10 cellular contexts compared by ENCODE assay signal in genomic region chr11:12587333-12587997, GRCh38.
DNase-seq lines count a peak whose midpoint lies in the region; ATAC-seq and TF ChIP-seq lines count a peak whose summit lies in the region.
"Had no signal": no experiment of that assay in that cellular context is flagged by ENCODE, and none has a peak within 500 bp of the region (broad histone marks: within the 10 kb centered on the region; RNA-seq: fewer than 3 reads in every experiment).

No MANE protein-coding gene starts in this region.

- H3K27ac ChIP-seq in SK-N-SH (ENCODE audit: low read depth in 2 of 2, low read length in 1 of 2) = peak overlapping the region; percentile 41 to 63
- no peak overlapping the region for H3K27ac ChIP-seq in hepatocyte
- H3K27ac ChIP-seq: SJCRH30 had no signal

- H3K9me3 Mint-ChIP-seq in HFFc6 = no peaks in the 10 kb centered on the region
- no peaks in the 10 kb centered on the region for H3K9me3 Mint-ChIP-seq in stimulated activated effector memory CD8-positive, alpha-beta T cell treated with anti-CD3 and anti-CD28 coated beads, Interleukin-12 subunit alpha, Interleukin-12 subunit beta, amount 100 ng/mL, for 72 hours

- H3K4me1 ChIP-seq in SK-N-SH (ENCODE audit: control insufficient read depth in 1 of 2, insufficient read depth in 2 of 2, low read depth in 1 of 2, low read length in 1 of 2) = peaks cover 0 to 9% of the 10 kb centered on the region in 2 experiments; a peak in 3 of 4 replicates
- peaks cover 6% of the 10 kb centered on the region for H3K4me1 ChIP-seq in hepatocyte (ENCODE audit: insufficient read depth)

- ATAC-seq in stimulated activated effector memory CD8-positive, alpha-beta T cell treated with anti-CD3 and anti-CD28 coated beads, Interleukin-12 subunit alpha, Interleukin-12 subunit beta, amount 100 ng/mL, for 72 hours = peak; percentile 37
- ATAC-seq in HG03457 (IDR thresholded peaks at IDR 0.05; ENCODE audit: unreplicated experiment) (no peak), GM18861 (IDR thresholded peaks at IDR 0.05; ENCODE audit: unreplicated experiment) (no peak)

- no peaks in the 10 kb centered on the region for H3K79me2 ChIP-seq in SK-N-SH (ENCODE audit: insufficient read depth)
- H3K79me2 ChIP-seq in hepatocyte = no peaks in the 10 kb centered on the region

- no peak overlapping the region for H3K4me3 Mint-ChIP-seq in HFFc6
- no peak overlapping the region for H3K4me3 Mint-ChIP-seq in stimulated activated effector memory CD8-positive, alpha-beta T cell treated with anti-CD3 and anti-CD28 coated beads, Interleukin-12 subunit alpha, Interleukin-12 subunit beta, amount 100 ng/mL, for 72 hours

- POLR2A ChIA-PET in SK-N-SH (lab: Yijun Ruan, JAX) = no interaction called here

- H3K9ac ChIP-seq in SK-N-SH = 0 out of 2 replicates have a peak overlapping the region, but pooled peaks have one; percentile 2

- H3K4me2 ChIP-seq in SK-N-SH (peak overlapping the region; percentile 34; the same call in 1 of the 2 replicates), hepatocyte (no peak overlapping the region)

- H3K9me3 ChIP-seq in SK-N-SH (no peaks in the 10 kb centered on the region), hepatocyte (ENCODE audit: low read depth) (no peaks in the 10 kb centered on the region)
- H3K9me3 ChIP-seq: SJCRH30 had no signal

- H3K27ac Mint-ChIP-seq in HFFc6 = peak overlapping the region; percentile 70
- H3K27ac Mint-ChIP-seq in stimulated activated effector memory CD8-positive, alpha-beta T cell treated with anti-CD3 and anti-CD28 coated beads, Interleukin-12 subunit alpha, Interleukin-12 subunit beta, amount 100 ng/mL, for 72 hours = no peak overlapping the region

- 44% methylated on average over 6 of the region's 6 CpGs for WGBS in SK-N-SH (ENCODE audit: low lambda C conversion rate)
- 42% methylated on average over 6 of the region's 6 CpGs for WGBS in hepatocyte (ENCODE audit: low lambda C conversion rate, missing lambda C conversion rate)

- H3K9me2 ChIP-seq in SK-N-SH (no peaks in the 10 kb centered on the region), hepatocyte (replicated peaks; ENCODE audit: insufficient read depth) (no peaks in the 10 kb centered on the region)

- H3K27me3 ChIP-seq in SK-N-SH (ENCODE audit: insufficient read depth) (no peaks in the 10 kb centered on the region), hepatocyte (no peaks in the 10 kb centered on the region)
- H3K27me3 ChIP-seq: SJCRH30 had no signal

- H2AFZ ChIP-seq in SK-N-SH (ENCODE audit: low read depth) = peak overlapping the region; percentile 22; the same call in 1 of the 2 replicates
- peak overlapping the region; percentile 25 for H2AFZ ChIP-seq in hepatocyte

- no peaks in the 10 kb centered on the region for H3F3A ChIP-seq in SK-N-SH (replicated peaks; ENCODE audit: insufficient read depth)

- no peak for TF ChIP-seq RAD21 in SK-N-SH (IDR thresholded peaks at IDR 0.05; ENCODE audit: low read length)

- no peaks in the 10 kb centered on the region for H3K27me3 Mint-ChIP-seq in HFFc6 (ENCODE audit: insufficient read depth)

- no peak overlapping the region for H3K4me3 ChIP-seq in SK-N-SH (ENCODE audit: low read depth in 2 of 2, low read length in 1 of 2)
- no peak overlapping the region for H3K4me3 ChIP-seq in hepatocyte
- H3K4me3 ChIP-seq: SJCRH30 had no signal

- peak in 1 of 2 experiments; percentile 56; a peak in 1 of 4 replicates for TF ChIP-seq EP300 in SK-N-SH (IDR thresholded peaks at IDR 0.05; ENCODE audit: borderline replicate concordance in 1 of 2, low read depth in 1 of 2, low read length in 1 of 2)

- peaks cover 24% of the 10 kb centered on the region for H3K4me1 Mint-ChIP-seq in HFFc6 (ENCODE audit: low read depth)
- no peaks in the 10 kb centered on the region for H3K4me1 Mint-ChIP-seq in stimulated activated effector memory CD8-positive, alpha-beta T cell treated with anti-CD3 and anti-CD28 coated beads, Interleukin-12 subunit alpha, Interleukin-12 subunit beta, amount 100 ng/mL, for 72 hours

- H4K20me1 ChIP-seq in SK-N-SH (ENCODE audit: insufficient read depth) (no peaks in the 10 kb centered on the region), hepatocyte (ENCODE audit: insufficient read depth, poor library complexity, severe bottlenecking) (no peaks in the 10 kb centered on the region)

- H3K36me3 Mint-ChIP-seq in HFFc6 (ENCODE audit: low read depth) = no peaks in the 10 kb centered on the region
- H3K36me3 Mint-ChIP-seq in stimulated activated effector memory CD8-positive, alpha-beta T cell treated with anti-CD3 and anti-CD28 coated beads, Interleukin-12 subunit alpha, Interleukin-12 subunit beta, amount 100 ng/mL, for 72 hours = no peaks in the 10 kb centered on the region

- no peak for TF ChIP-seq CTCF in HFFc6 (IDR thresholded peaks at IDR 0.05)
- TF ChIP-seq CTCF in SK-N-SH (IDR thresholded peaks at IDR 0.05) = no peak
- no peak for TF ChIP-seq CTCF in hepatocyte (IDR thresholded peaks at IDR 0.05; ENCODE audit: poor library complexity)

- CTCF ChIA-PET in SK-N-SH (lab: Yijun Ruan, JAX) = interaction anchor here (1.4 to 1.6 kb wide), 3 partner anchors 13 to 298 kb away, joined by 3 to 4 read pairs (median 4); no protein-coding TSS in a partner anchor

- H3K36me3 ChIP-seq in SK-N-SH (replicated peaks in 1 of 2; ENCODE audit: control insufficient read depth in 1 of 2, insufficient read depth in 2 of 2, low read length in 1 of 2) (no peaks in the 10 kb centered on the region), hepatocyte (replicated peaks; ENCODE audit: insufficient read depth, low read depth) (no peaks in the 10 kb centered on the region)
- H3K36me3 ChIP-seq: SJCRH30 had no signal

- DNase-seq in HFFc6 (peak; percentile 58), SK-N-SH (no peak), hepatocyte (ENCODE audit: low spot score) (peak; percentile 18), AML-193 (lab: John Stamatoyannopoulos, UW) (no peak)
- DNase-seq in stimulated activated effector memory CD8-positive, alpha-beta T cell treated with anti-CD3 and anti-CD28 coated beads, Interleukin-12 subunit alpha, Interleukin-12 subunit beta, amount 100 ng/mL, for 72 hours (ENCODE audit: low spot score in 2 of 2) = no peak
- DNase-seq: caudate nucleus, NCI-H1105 treated with DMSO at 0.1 percent for 48 hours had no signal

TF ChIP-seq in SK-N-SH, 30 proteins besides CTCF, POLR2A, EP300 and RAD21 (continues in another document):
- TF ChIP-seq IRF3 (IDR thresholded peaks at IDR 0.05; ENCODE audit: low read depth, low read length) (no peak), NFIC (IDR thresholded peaks at IDR 0.05; ENCODE audit: borderline replicate concordance) (peak; percentile 70), EZH2phosphoT487 (IDR thresholded peaks at IDR 0.05; ENCODE audit: borderline replicate concordance, low read depth) (no peak), GATA2 (CRISPR knock-in tag; IDR thresholded peaks at IDR 0.05) (no peak), GABPA (IDR thresholded peaks at IDR 0.05; ENCODE audit: low read depth) (no peak), TAF1 (IDR thresholded peaks at IDR 0.05; ENCODE audit: borderline replicate concordance, low read depth, low read length) (no peak), POLR2AphosphoS5 (IDR thresholded peaks at IDR 0.05; ENCODE audit: low read depth, low read length) (peak; percentile 21; the same call in 1 of the 2 replicates), TEAD4 (IDR thresholded peaks at IDR 0.05; ENCODE audit: borderline replicate concordance, insufficient read depth) (no peak), REST (IDR thresholded peaks at IDR 0.05; ENCODE audit: low read depth, low read length) (no peak), MAX (IDR thresholded peaks at IDR 0.05; ENCODE audit: low read depth) (peak; percentile 29; the same call in 1 of the 2 replicates)

Comparison
In these comparisons a context has a peak if more than half of its experiments do, and no peak if none do; other contexts are left out.
1. DNase-seq: peak in HFFc6 (single experiment) and hepatocyte (single experiment); none in SK-N-SH (single experiment), stimulated activated effector memory CD8-positive, alpha-beta T cell treated with anti-CD3 and anti-CD28 coated beads, Interleukin-12 subunit alpha, Interleukin-12 subunit beta, amount 100 ng/mL, for 72 hours (0 of 2) and AML-193 (0 of 2).